8 cellular contexts compared by ENCODE assay signal in genomic region chr4:72505314-72505744, GRCh38.
A peak's percentile ranks its signal among the peaks of the same experiment; 100 is the strongest.
DNase-seq lines count a peak whose midpoint lies in the region; ATAC-seq and TF ChIP-seq lines count a peak whose summit lies in the region.

No MANE protein-coding gene starts in this region.

- H3K9me3 ChIP-seq in OCI-LY7 (ENCODE audit: low read length) (no peaks in the 10 kb centered on the region), neural cell (ENCODE audit: low read length) (peaks cover 3% of the 10 kb centered on the region)

- no peaks in the 10 kb centered on the region for H3K36me3 ChIP-seq in OCI-LY7 (ENCODE audit: insufficient read depth, low read length)
- no peaks in the 10 kb centered on the region for H3K36me3 ChIP-seq in neural cell (ENCODE audit: insufficient read depth, low read length)

- H3K4me3 ChIP-seq in OCI-LY7 (ENCODE audit: low read depth, low read length, poor library complexity, severe bottlenecking) (no peak overlapping the region), epithelial cell of proximal tubule (ENCODE audit: low read depth, low read length) (no peak overlapping the region), neural cell (ENCODE audit: low read length) (no peak overlapping the region)

- no peak overlapping the region for H3K9ac ChIP-seq in neural cell (ENCODE audit: low read length)

- DNase-seq in CD1c-positive myeloid dendritic cell (ENCODE audit: extremely low spot score): peak; percentile 18
- peak; percentile 37 for DNase-seq in OCI-LY7 (ENCODE audit: low spot score)
- DNase-seq in epithelial cell of proximal tubule (ENCODE audit: low read depth): peak; percentile 20
- no peak for DNase-seq in activated CD4-positive, alpha-beta T cell treated with anti-CD3 and anti-CD28 coated beads for 4 hours
- DNase-seq in activated gamma-delta T cell (lab: John Stamatoyannopoulos, UW): no peak

- H3K79me2 ChIP-seq in OCI-LY7 (ENCODE audit: insufficient read depth, low read depth, low read length) (no peaks in the 10 kb centered on the region), neural cell (replicated peaks; ENCODE audit: insufficient read depth, low read length) (no peaks in the 10 kb centered on the region)

- no peaks in the 10 kb centered on the region for H3K4me1 ChIP-seq in OCI-LY7 (ENCODE audit: insufficient read depth, low read length, poor library complexity, severe bottlenecking)

- POLR2A ChIA-PET in OCI-LY7 (lab: Charles Lee): no interaction called here

- H3K27me3 ChIP-seq in neural cell (ENCODE audit: insufficient read depth, low read depth, low read length): no peaks in the 10 kb centered on the region

- H3K27ac ChIP-seq in OCI-LY7 (ENCODE audit: low read depth, low read length, poor library complexity, severe bottlenecking) (no peak overlapping the region), neural cell (ENCODE audit: low read length) (no peak overlapping the region)

- H4K20me1 ChIP-seq in OCI-LY7 (ENCODE audit: insufficient read depth, low read length) (no peaks in the 10 kb centered on the region), neural cell (ENCODE audit: insufficient read depth) (no peaks in the 10 kb centered on the region)

- H3K9me2 ChIP-seq in OCI-LY7 (ENCODE audit: insufficient read depth, low read length): no peaks in the 10 kb centered on the region
- H3K9me2 ChIP-seq in neural cell (ENCODE audit: insufficient read depth, low read length): no peaks in the 10 kb centered on the region

- TF ChIP-seq CTCF in OCI-LY7 (conservative IDR thresholded peaks at IDR 0.05; ENCODE audit: low read length) (peak; percentile 84), epithelial cell of proximal tubule (conservative IDR thresholded peaks at IDR 0.05; ENCODE audit: low read depth, low read length) (peak; percentile 93), neural cell (IDR thresholded peaks at IDR 0.05; ENCODE audit: poor library complexity, severe bottlenecking) (peak; percentile 55)

- ATAC-seq in GM18867 (IDR thresholded peaks at IDR 0.05; ENCODE audit: unreplicated experiment): peak; percentile 85
- peak; percentile 83 for ATAC-seq in HG03103 (IDR thresholded peaks at IDR 0.05; ENCODE audit: low read depth, unreplicated experiment)

- intact Hi-C loops in OCI-LY7 (cut with micrococcal nuclease; ENCODE audit: unreplicated experiment): loop anchor here (5.0 kb wide), 1 partner anchor 517 kb away; no protein-coding TSS in a partner anchor

- no peaks in the 10 kb centered on the region for H3F3A ChIP-seq in neural cell (ENCODE audit: insufficient read depth, low read length, poor library complexity, severe bottlenecking)

- peak; percentile 55 for TF ChIP-seq RAD21 in neural cell (conservative IDR thresholded peaks at IDR 0.05)

- TF ChIP-seq EP300 in neural cell (conservative IDR thresholded peaks at IDR 0.05; ENCODE audit: poor library complexity, severe bottlenecking): no peak

- no peak overlapping the region for H2AFZ ChIP-seq in OCI-LY7 (ENCODE audit: low read length)
- H2AFZ ChIP-seq in neural cell (ENCODE audit: low read depth, low read length): no peak overlapping the region

- CTCF ChIA-PET in OCI-LY7 (lab: Charles Lee; ENCODE audit: unreplicated experiment): no interaction called here

- BruUV-seq in OCI-LY7 (replicated peaks; lab: Mats Ljungman, UMichigan): no TSS peak

- no peak overlapping the region for H3K4me2 ChIP-seq in OCI-LY7 (ENCODE audit: low read length)
- no peak overlapping the region for H3K4me2 ChIP-seq in neural cell (ENCODE audit: low read length)

TF ChIP-seq in neural cell, 6 proteins besides CTCF, POLR2A, EP300 and RAD21:
- TF ChIP-seq SMC3 (conservative IDR thresholded peaks at IDR 0.05; ENCODE audit: poor library complexity) (peak; percentile 61), MXI1 (conservative IDR thresholded peaks at IDR 0.05; ENCODE audit: poor library complexity, severe bottlenecking) (no peak)

Comparison
In these comparisons a context has a peak if more than half of its experiments do, and no peak if none do; other contexts are left out.
1. DNase-seq: peak in CD1c-positive myeloid dendritic cell (single experiment), OCI-LY7 (single experiment) and epithelial cell of proximal tubule (single experiment); none in activated CD4-positive, alpha-beta T cell treated with anti-CD3 and anti-CD28 coated beads for 4 hours (0 of 2) and activated gamma-delta T cell (single experiment).
2. Peak in every context shown above with its lines, with median percentiles within 50 percentile points of each other: CTCF ChIP-seq.